In the genomic region with DNA sequence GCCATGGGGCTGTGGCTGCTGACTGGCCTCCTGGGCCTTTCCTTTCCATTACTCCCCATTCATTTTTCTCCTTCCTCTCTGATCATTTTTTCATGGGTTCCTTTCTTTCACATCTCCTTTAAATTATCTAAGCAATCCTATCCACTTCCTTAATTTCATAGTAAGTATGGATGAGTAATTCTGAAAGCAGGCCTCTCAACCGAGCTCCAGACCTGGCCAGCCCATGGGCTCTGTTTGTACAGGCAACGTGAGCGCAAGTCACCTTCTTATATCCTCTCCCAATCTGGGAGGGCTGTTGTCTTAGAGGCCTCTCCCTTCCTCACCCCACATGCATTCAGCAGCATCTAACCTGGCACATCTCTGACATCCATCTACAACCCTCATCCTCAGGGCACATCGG, we compare ENCODE assay signal across 24 cellular contexts. TPM values are rescaled to one million over a fixed set of nuclear protein-coding genes. Genes with fewer than 3 reads are reported as not detected.
DNase-seq lines count a peak whose midpoint lies in the region; ATAC-seq, FAIRE-seq and TF ChIP-seq lines count a peak whose summit lies in the region.
"Had no signal": no experiment of that assay in that cellular context is flagged by ENCODE, and none has a peak within 500 bp of the region (broad histone marks: within the 10 kb centered on the region; RNA-seq: fewer than 3 reads in every experiment).

No MANE protein-coding gene starts in this region.

- H2AFZ ChIP-seq in keratinocyte (ENCODE audit: control insufficient read depth, low read length) = no peak overlapping the region

- H4K20me1 ChIP-seq in keratinocyte (ENCODE audit: control insufficient read depth, extremely low read depth, insufficient read depth, low read length) = no peaks in the 10 kb centered on the region

- TF ChIP-seq POLR2A in GM12891 (IDR thresholded peaks at IDR 0.05; ENCODE audit: low read depth, low read length) = no peak

- in situ Hi-C loops in astrocyte of the spinal cord (cut with HindIII; ENCODE audit: low sequenced_read_pairs) = no loop called here

- H3K4me3 ChIP-seq in astrocyte of the spinal cord (ENCODE audit: low read depth, low read length) (no peak overlapping the region), keratinocyte (ENCODE audit: control insufficient read depth in 2 of 3, extremely low read depth in 1 of 3, insufficient read depth in 2 of 3, low read depth in 1 of 3, low read length in 3 of 3) (no peak overlapping the region), endodermal cell (ENCODE audit: low read length) (no peak overlapping the region)
- H3K4me3 ChIP-seq: esophagus squamous epithelium, ovary, thyroid gland had no signal

- peak overlapping the region; percentile 47 for H3K27ac ChIP-seq in keratinocyte (ENCODE audit: control insufficient read depth, insufficient read depth, low read length)
- H3K27ac ChIP-seq in endodermal cell (ENCODE audit: low read depth, low read length) = no peak overlapping the region
- H3K27ac ChIP-seq: esophagus squamous epithelium, ovary, thyroid gland had no signal

- peaks cover 6% of the 10 kb centered on the region for H3K9me3 Mint-ChIP-seq in endodermal cell
- H3K9me3 Mint-ChIP-seq: naive thymus-derived CD8-positive, alpha-beta T cell had no signal

- FAIRE-seq in keratinocyte (lab: Jason Lieb, UNC) = peak; percentile 77
- no peak for FAIRE-seq in GM12891 (lab: Jason Lieb, UNC)
- FAIRE-seq: TTC549 had no signal

- H3K36me3 ChIP-seq in keratinocyte (ENCODE audit: control insufficient read depth in 2 of 2, extremely low read depth in 1 of 2, insufficient read depth in 2 of 2, low read length in 2 of 2) = peaks cover 11 to 24% of the 10 kb centered on the region in 2 experiments
- H3K36me3 ChIP-seq in endodermal cell (ENCODE audit: control insufficient read depth, insufficient read depth, low read length) = peaks cover 16% of the 10 kb centered on the region
- H3K36me3 ChIP-seq: ovary had no signal

- dilution Hi-C loops in keratinocyte (cut with MboI; ENCODE audit: extremely low pct_ligation_motif_present, low sequenced_read_pairs) = no loop called here

- no peak overlapping the region for H3K4me3 Mint-ChIP-seq in endodermal cell
- H3K4me3 Mint-ChIP-seq: activated CD8-positive, alpha-beta T cell treated with anti-CD3 and anti-CD28 coated beads, Interleukin-2, amount 10 ng/mL, durations not matched to agents 7 days and 5 days; CD8-positive, alpha-beta memory T cell; naive thymus-derived CD8-positive, alpha-beta T cell had no signal

- WGBS in endodermal cell (ENCODE audit: insufficient coverage in 1 of 2, insufficient read length in 1 of 2), 2 experiments = 91 to 100% methylated on average over 1 to 4 of the region's 4 CpGs

- peaks cover 18% of the 10 kb centered on the region for H3K4me1 ChIP-seq in keratinocyte (ENCODE audit: control insufficient read depth, extremely low read depth, insufficient read depth, low read length)
- no peaks in the 10 kb centered on the region for H3K4me1 ChIP-seq in endodermal cell (ENCODE audit: control insufficient read depth, insufficient read depth, low read length)
- H3K4me1 ChIP-seq: thyroid gland had no signal

- no peaks in the 10 kb centered on the region for H3K27me3 Mint-ChIP-seq in endodermal cell (ENCODE audit: insufficient read depth)
- H3K27me3 Mint-ChIP-seq: naive thymus-derived CD8-positive, alpha-beta T cell had no signal

- H3K4me1 Mint-ChIP-seq in endodermal cell = peaks cover 6% of the 10 kb centered on the region
- H3K4me1 Mint-ChIP-seq: CD8-positive, alpha-beta memory T cell had no signal

- TF ChIP-seq CTCF in astrocyte of the spinal cord (IDR thresholded peaks at IDR 0.05; ENCODE audit: low read depth, low read length) = no peak
- TF ChIP-seq CTCF in keratinocyte (optimal IDR thresholded peaks at IDR 0.05 in 1 of 3, IDR thresholded peaks at IDR 0.05 in 1 of 3, conservative IDR thresholded peaks at IDR 0.05 in 1 of 3; ENCODE audit: extremely low read depth in 1 of 3, insufficient read depth in 2 of 3, low read length in 3 of 3) = no peak
- TF ChIP-seq CTCF in endodermal cell (conservative IDR thresholded peaks at IDR 0.05) = no peak

- no peaks in the 10 kb centered on the region for H3K9me3 ChIP-seq in keratinocyte (ENCODE audit: control insufficient read depth, low read depth, low read length)
- no peaks in the 10 kb centered on the region for H3K9me3 ChIP-seq in endodermal cell (ENCODE audit: control insufficient read depth, low read length)
- H3K9me3 ChIP-seq: esophagus squamous epithelium, ovary, thyroid gland had no signal

- H3K9me1 ChIP-seq in keratinocyte (ENCODE audit: control insufficient read depth, extremely low read depth, insufficient read depth, low read length) = no peaks in the 10 kb centered on the region

- H3K9ac ChIP-seq in keratinocyte (ENCODE audit: control insufficient read depth, extremely low read depth, insufficient read depth, low read length) (no peak overlapping the region), endodermal cell (ENCODE audit: extremely low read depth, low read length, poor library complexity, severe bottlenecking) (no peak overlapping the region)

- peak overlapping the region; percentile 53 for H3K4me2 ChIP-seq in keratinocyte (ENCODE audit: control insufficient read depth, extremely low read depth, insufficient read depth, low read depth, low read length)

- DNase-seq in ELR (ENCODE audit: low read depth) (peak; percentile 44), NCI-H226 (peak; percentile 26), astrocyte of the spinal cord (ENCODE audit: low read depth, low spot score) (peak; percentile 62), keratinocyte (ENCODE audit: low read depth, low spot score) (no peak), sciatic nerve (ENCODE audit: low spot score) (no peak), GM12891 (ENCODE audit: insufficient read length, low spot score) (no peak), GM19238 (ENCODE audit: insufficient read length, low spot score) (no peak), endodermal cell (no peak)
- DNase-seq: activated CD4-positive, alpha-beta T cell treated with anti-CD3 and anti-CD28 coated beads for 1 hour; activated CD8-positive, alpha-beta T cell treated with anti-CD3 and anti-CD28 coated beads, Interleukin-2, amount 10 ng/mL, durations not matched to agents 7 days and 5 days; amygdala; CD8-positive, alpha-beta memory T cell; effector CD4-positive, alpha-beta T cell; esophagus squamous epithelium; glutamatergic neuron; GOT3; mesendoderm; naive thymus-derived CD8-positive, alpha-beta T cell; NCI-H524; ovary; stimulated activated CD4-positive, alpha-beta T cell treated with anti-CD3 and anti-CD28 coated beads, Interleukin-4, amount 100 ng/mL, for 24 hours; stimulated activated naive CD4-positive, alpha-beta T cell treated with Interleukin-2 at 50 U/mL for 16 hours; thyroid gland had no signal

- intact Hi-C loops in sciatic nerve (cut with DNase I) = loop anchor here (10.0 kb wide), 2 partner anchors 50 to 120 kb away; partner anchors contain the start of gene POLR3B

- H3K79me2 ChIP-seq in keratinocyte (ENCODE audit: control insufficient read depth, insufficient read depth, low read length) = peaks cover 11% of the 10 kb centered on the region

- H3K27me3 ChIP-seq in keratinocyte (ENCODE audit: control insufficient read depth, extremely low read depth, insufficient read depth, low read length) (no peaks in the 10 kb centered on the region), endodermal cell (ENCODE audit: control insufficient read depth, insufficient read depth, low read length, poor library complexity, severe bottlenecking) (no peaks in the 10 kb centered on the region)
- H3K27me3 ChIP-seq: esophagus squamous epithelium, ovary, thyroid gland had no signal

- peaks cover 19% of the 10 kb centered on the region for H3K36me3 Mint-ChIP-seq in endodermal cell (ENCODE audit: low read depth)

- ATAC-seq in sciatic nerve = no peak
- ATAC-seq: activated CD8-positive, alpha-beta T cell treated with anti-CD3 and anti-CD28 coated beads, Interleukin-2, amount 10 ng/mL, durations not matched to agents 7 days and 5 days; naive thymus-derived CD8-positive, alpha-beta T cell had no signal

- H3K27ac Mint-ChIP-seq in endodermal cell = no peak overlapping the region
- H3K27ac Mint-ChIP-seq: activated CD8-positive, alpha-beta T cell treated with anti-CD3 and anti-CD28 coated beads, Interleukin-2, amount 10 ng/mL, durations not matched to agents 7 days and 5 days had no signal

TF ChIP-seq in GM12891, 5 proteins besides CTCF, POLR2A, EP300 and RAD21:
- TF ChIP-seq PAX5 (IDR thresholded peaks at IDR 0.05; ENCODE audit: insufficient read depth, low read length, severe bottlenecking) (no peak), TAF1 (IDR thresholded peaks at IDR 0.05; ENCODE audit: low read depth, low read length) (no peak), POLR2AphosphoS5 (IDR thresholded peaks at IDR 0.05; ENCODE audit: low read depth, low read length) (no peak), POU2F2 (IDR thresholded peaks at IDR 0.05; ENCODE audit: low read depth, low read length) (no peak), SPI1 (IDR thresholded peaks at IDR 0.05; ENCODE audit: low read depth, low read length) (no peak)

RNA-seq across cellular contexts. Expression of gene CKAP4, which starts 13.3 kb away (rescaled TPM):
- polyA plus RNA-seq in keratinocyte = 84.5 to 123 TPM (median 84.7 TPM) in 3 replicates
- polyA plus RNA-seq in keratinocyte (2011; ENCODE audit: low read depth) = 49.3 TPM
- 52.1 and 54.3 TPM in 2 replicates for polyA plus RNA-seq in keratinocyte (2011; cell fraction: cytosol; rRNA removed)
- 152 and 168 TPM in 2 replicates for polyA plus RNA-seq in keratinocyte (2011; cell fraction: nucleus; rRNA removed)
- 70.8 and 113 TPM in 2 replicates for polyA plus RNA-seq in keratinocyte (2012; ENCODE audit: low replicate concordance)
- 44.2 to 50.5 TPM (median 48.9 TPM) in 3 replicates for polyA minus RNA-seq in keratinocyte
- polyA minus RNA-seq in keratinocyte (2011; cell fraction: cytosol; rRNA and poly(A)+ RNA removed) = 72.3 TPM
- polyA minus RNA-seq in keratinocyte (2011; cell fraction: nucleus; rRNA and poly(A)+ RNA removed) = 102 and 139 TPM in 2 replicates
- 30.3 TPM for total RNA-seq in sciatic nerve
- 5.0 TPM for polyA plus RNA-seq in GM12891 (2012; ENCODE audit: low read depth, missing spikeins)
- 10 to 100 TPM; 88.9 to 93.3 TPM for total RNA-seq in endodermal cell
- polyA plus RNA-seq in endodermal cell (2013, experiment 1 of 2) = 133 TPM
- 130 TPM for polyA plus RNA-seq in endodermal cell (2013, experiment 2 of 2)

Comparison
In these comparisons a context has a peak if more than half of its experiments do, and no peak if none do; other contexts are left out.
1. DNase-seq: peak in ELR (single experiment), NCI-H226 (single experiment) and astrocyte of the spinal cord (single experiment); none in keratinocyte (single experiment), sciatic nerve (single experiment), GM12891 (single experiment), GM19238 (single experiment) and endodermal cell (single experiment).